ENCODE assay signal across 22 cellular contexts in the genomic region with DNA sequence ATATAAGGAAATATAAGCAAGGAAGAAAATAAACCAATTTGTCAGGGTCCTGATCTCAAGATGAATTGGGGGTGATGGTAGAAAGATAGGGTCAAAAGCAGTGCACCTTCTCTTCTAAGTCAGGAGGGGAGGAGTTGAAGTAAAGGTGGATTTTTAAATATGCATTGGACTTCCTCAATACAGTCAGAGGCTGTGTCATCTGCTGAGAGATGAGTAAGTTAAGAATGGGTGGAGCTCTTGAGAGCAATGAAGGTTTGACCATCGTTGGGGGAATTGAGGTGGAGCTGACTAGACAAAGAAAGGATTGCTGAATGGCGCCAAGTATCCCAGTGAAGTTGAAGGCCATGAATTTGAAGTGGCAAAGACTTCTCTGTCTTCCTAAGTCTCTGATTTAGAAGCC. TPM values are rescaled to one million over a fixed set of nuclear protein-coding genes. Genes with fewer than 3 reads are reported as not detected.
"Had no signal": no experiment of that assay in that cellular context is flagged by ENCODE, and none has a peak within 500 bp of the region (broad histone marks: within the 10 kb centered on the region; RNA-seq: fewer than 3 reads in every experiment).

No MANE protein-coding gene starts in this region.

- H3K27me3 ChIP-seq: esophagus muscularis mucosa, hepatocyte, ovary, stomach had no signal

- H3K9me3 ChIP-seq: esophagus muscularis mucosa, ovary, psoas muscle, stomach had no signal

- H3K4me3 ChIP-seq: esophagus muscularis mucosa, hepatocyte, ovary, psoas muscle, stomach had no signal

- DNase-seq: activated CD4-positive, alpha-beta T cell treated with anti-CD3 and anti-CD28 coated beads, Interleukin-2, amount 10 ng/mL, durations not matched to agents 7 days and 5 days; activated CD8-positive, alpha-beta memory T cell treated with anti-CD3 and anti-CD28 coated beads, Interleukin-2, amount 50 U/mL, for 4 hours; activated effector memory CD4-positive, alpha-beta T cell treated with Interleukin-2 at 50 U/mL for 16 hours; activated naive CD4-positive, alpha-beta T cell treated with anti-CD3 and anti-CD28 coated beads, Interleukin-2, amount 10 ng/mL, durations not matched to agents 7 days and 5 days; activated naive CD8-positive, alpha-beta T cell treated with anti-CD3 and anti-CD28 coated beads, Interleukin-2, amount 50 U/mL, for 24 hours; activated T-cell treated with anti-CD3 and anti-CD28 coated beads, Interleukin-2, amount 50 U/mL, for 4 hours; anterior cingulate cortex; central memory CD4-positive, alpha-beta T cell; left cardiac atrium; natural killer cell; ovary; psoas muscle; right cardiac atrium; small intestine; stimulated activated CD4-positive, alpha-beta T cell treated with anti-CD3 and anti-CD28 coated beads, Interleukin-15, amount 100 ng/mL, for 24 hours; stimulated activated CD4-positive, alpha-beta T cell treated with anti-CD3 and anti-CD28 coated beads, Interleukin-4, amount 100 ng/mL, for 1 hour; stomach; trophoblast cell had no signal

- H3K36me3 ChIP-seq: ovary, stomach had no signal

- H3K27ac ChIP-seq: esophagus muscularis mucosa, hepatocyte, ovary, psoas muscle, stomach had no signal

RNA-seq across cellular contexts. Expression of gene CPO, which starts 18.4 kb away (rescaled TPM):
- total RNA-seq: activated CD4-positive, alpha-beta T cell treated with anti-CD3 and anti-CD28 coated beads, Interleukin-2, amount 10 ng/mL, durations not matched to agents 7 days and 5 days; activated T-cell treated with anti-CD3 and anti-CD28 coated beads, Interleukin-2, amount 50 U/mL, for 4 hours; fibroblast of villous mesenchyme; hepatocyte; natural killer cell; temporal lobe had no signal
